In genomic region chr10:86585037-86585725, GRCh38 we compare ENCODE assay signal across 8 cellular contexts.
DNase-seq lines count a peak whose midpoint lies in the region; ATAC-seq, FAIRE-seq and TF ChIP-seq lines count a peak whose summit lies in the region.

No MANE protein-coding gene starts in this region.

- H3K9me3 Mint-ChIP-seq in activated B cell treated with CpG ODN at 0.5 μM for 24 hours, result no peaks in the 10 kb centered on the region

- intact Hi-C loops in activated B cell treated with CpG ODN at 0.5 μM for 24 hours (cut with micrococcal nuclease), result loop anchor here (1.0 to 5.0 kb wide), 5 partner anchors 64 to 323 kb away; partner anchors contain the start of gene WAPL

- CTCF ChIA-PET in activated B cell treated with CpG ODN at 0.5 μM for 24 hours (lab: Charles Lee), result interaction anchor here (0.6 to 6.0 kb wide), 9 partner anchors 10 to 798 kb away, joined by 3 to 96 read pairs (median 3); no protein-coding TSS in a partner anchor

- no peak for FAIRE-seq in bronchial epithelial cell (lab: Jason Lieb, UNC)

- ATAC-seq in GM18520 (IDR thresholded peaks at IDR 0.05; ENCODE audit: unreplicated experiment) (peak; percentile 83), HG03039 (IDR thresholded peaks at IDR 0.05; ENCODE audit: unreplicated experiment) (peak; percentile 72), activated B cell treated with CpG ODN at 0.5 μM for 24 hours (ENCODE audit: low read depth) (peak; percentile 97)

- H3K4me1 Mint-ChIP-seq in activated B cell treated with CpG ODN at 0.5 μM for 24 hours, result no peaks in the 10 kb centered on the region

- no peak overlapping the region for H3K27ac Mint-ChIP-seq in activated B cell treated with CpG ODN at 0.5 μM for 24 hours

- TF ChIP-seq CTCF in activated B cell treated with CpG ODN at 0.5 μM for 24 hours (IDR thresholded peaks at IDR 0.05) (peak; percentile 62), bronchial epithelial cell (IDR thresholded peaks at IDR 0.05; ENCODE audit: insufficient read depth, low read length, severe bottlenecking) (peak; percentile 92)

- H3K36me3 Mint-ChIP-seq in activated B cell treated with CpG ODN at 0.5 μM for 24 hours (ENCODE audit: low read depth), result no peaks in the 10 kb centered on the region

- peaks cover 10% of the 10 kb centered on the region for H3K27me3 Mint-ChIP-seq in activated B cell treated with CpG ODN at 0.5 μM for 24 hours

- no peaks in the 10 kb centered on the region for H3K27me3 ChIP-seq in bronchial epithelial cell (ENCODE audit: control insufficient read depth, insufficient read depth, low read length)

- DNase-seq in AG08396 (ENCODE audit: low spot score) (peak; percentile 87), NCI-H2107 (lab: John Stamatoyannopoulos, UW) (peak; percentile 8), activated B cell treated with CpG ODN at 0.5 μM for 24 hours (peak; percentile 67), bronchial epithelial cell (ENCODE audit: low read depth) (peak; percentile 61), kidney tubule cell (ENCODE audit: low spot score) (peak; percentile 71)
- DNase-seq in stimulated activated CD4-positive, alpha-beta T cell treated with anti-CD3 and anti-CD28 coated beads, Interleukin-2, amount 100 ng/mL, for 24 hours, result peak; percentile 76 to 79

- no peaks in the 10 kb centered on the region for H3K36me3 ChIP-seq in bronchial epithelial cell (ENCODE audit: control insufficient read depth, insufficient read depth, low read length)

- no peak overlapping the region for H3K4me3 Mint-ChIP-seq in activated B cell treated with CpG ODN at 0.5 μM for 24 hours

- no peak overlapping the region for H3K4me3 ChIP-seq in bronchial epithelial cell (ENCODE audit: low read depth, low read length)

- POLR2A ChIA-PET in activated B cell treated with CpG ODN at 0.5 μM for 24 hours (lab: Charles Lee), result interaction anchor here (0.7 to 1.6 kb wide), 2 partner anchors 185 to 196 kb away, joined by 3 to 13 read pairs; no protein-coding TSS in a partner anchor

Comparison
In these comparisons a context has a peak if more than half of its experiments do, and no peak if none do; other contexts are left out.
1. DNase-seq: peak in every context shown above with its lines; median percentile 87 in AG08396; 78 in stimulated activated CD4-positive, alpha-beta T cell treated with anti-CD3 and anti-CD28 coated beads, Interleukin-2, amount 100 ng/mL, for 24 hours; 71 in kidney tubule cell; 67 in activated B cell treated with CpG ODN at 0.5 μM for 24 hours; 61 in bronchial epithelial cell; 8 in NCI-H2107.